In genomic region chr10:69327463-69328345, GRCh38 we compare ENCODE assay signal across 8 cellular contexts. TPM values are rescaled to one million over a fixed set of nuclear protein-coding genes. Genes with fewer than 3 reads are reported as not detected.
DNase-seq lines count a peak whose midpoint lies in the region; ATAC-seq, FAIRE-seq and TF ChIP-seq lines count a peak whose summit lies in the region.

No MANE protein-coding gene starts in this region.

- no peak overlapping the region for H3K27ac ChIP-seq in HEK293 (ENCODE audit: extremely low read depth, low read depth, low read length)
- peak overlapping the region; percentile 91 for H3K27ac ChIP-seq in parathyroid adenoma

- DNase-seq in GM12892 (ENCODE audit: insufficient read length) (peak; percentile 36), NCI-H2107 treated with DMSO at 0.1 percent for 48 hours (lab: John Stamatoyannopoulos, UW; ENCODE audit: unreplicated experiment) (peak; percentile 34), glutamatergic neuron (no peak), SW 1271 (lab: John Stamatoyannopoulos, UW) (no peak)
- DNase-seq in activated naive CD4-positive, alpha-beta T cell treated with anti-CD3 and anti-CD28 coated beads, Interleukin-2, amount 50 U/mL, for 72 hours (ENCODE audit: low spot score in 2 of 2), result no peak

- H3K4me1 ChIP-seq in HEK293 (ENCODE audit: control insufficient read depth, insufficient read depth, low read length) (peaks cover 5% of the 10 kb centered on the region; the same call in 1 of the 2 replicates), parathyroid adenoma (peaks cover 22% of the 10 kb centered on the region)

- no peaks in the 10 kb centered on the region for H3K9me3 Mint-ChIP-seq in activated naive CD4-positive, alpha-beta T cell treated with anti-CD3 and anti-CD28 coated beads, Interleukin-2, amount 50 U/mL, for 72 hours
- H3K9me3 Mint-ChIP-seq in glutamatergic neuron (ENCODE audit: unreplicated experiment), result peaks cover 12% of the 10 kb centered on the region

- H3K9me3 ChIP-seq in HEK293 (ENCODE audit: control insufficient read depth, insufficient read depth, low read depth, low read length) (no peaks in the 10 kb centered on the region), parathyroid adenoma (ENCODE audit: control insufficient read depth, low read length) (no peaks in the 10 kb centered on the region)

- peaks cover 4% of the 10 kb centered on the region for H3K27me3 Mint-ChIP-seq in glutamatergic neuron (ENCODE audit: unreplicated experiment)

- H3K36me3 Mint-ChIP-seq in activated naive CD4-positive, alpha-beta T cell treated with anti-CD3 and anti-CD28 coated beads, Interleukin-2, amount 50 U/mL, for 72 hours, result peaks cover 7 to 19% of the 10 kb centered on the region in 2 donors
- H3K36me3 Mint-ChIP-seq in glutamatergic neuron (ENCODE audit: unreplicated experiment), result peaks cover 6% of the 10 kb centered on the region

- H3K27ac Mint-ChIP-seq in activated naive CD4-positive, alpha-beta T cell treated with anti-CD3 and anti-CD28 coated beads, Interleukin-2, amount 50 U/mL, for 72 hours, result peak overlapping the region; percentile 69 to 77
- H3K27ac Mint-ChIP-seq in glutamatergic neuron (ENCODE audit: unreplicated experiment), result peak overlapping the region; percentile 85

- CTCF ChIA-PET in HEK293 (lab: Yijun Ruan, JAX), result interaction anchor here (0.7 to 1.1 kb wide), 4 partner anchors 9 to 181 kb away, joined by 3 to 4 read pairs (median 4); no protein-coding TSS in a partner anchor

- H3K4me3 ChIP-seq in HEK293 (ENCODE audit: low read depth, low read length), result no peak overlapping the region
- peak overlapping the region; percentile 22 for H3K4me3 ChIP-seq in parathyroid adenoma (ENCODE audit: low read depth, low read length)

- FAIRE-seq in GM12892 (lab: Jason Lieb, UNC), result peak; percentile 60

- no peaks in the 10 kb centered on the region for H3K27me3 ChIP-seq in parathyroid adenoma (ENCODE audit: control insufficient read depth, insufficient read depth, low read length)

- H3K36me3 ChIP-seq in HEK293 (ENCODE audit: control insufficient read depth in 2 of 2, insufficient read depth in 1 of 2, low read length in 2 of 2), result peaks cover 0 to 4% of the 10 kb centered on the region in 2 experiments; a peak in 2 of 3 replicates
- H3K36me3 ChIP-seq in parathyroid adenoma (ENCODE audit: control insufficient read depth, insufficient read depth, low read length), result no peaks in the 10 kb centered on the region

- TF ChIP-seq POLR2A in GM12892 (IDR thresholded peaks at IDR 0.05; ENCODE audit: low read depth, low read length), result peak; percentile 42; the same call in 1 of the 2 replicates

- H3K4me3 Mint-ChIP-seq in glutamatergic neuron (ENCODE audit: unreplicated experiment), result peak overlapping the region; percentile 28

- H3K9ac ChIP-seq in parathyroid adenoma, result no peak overlapping the region

- H3K4me1 Mint-ChIP-seq in glutamatergic neuron (ENCODE audit: low read depth, unreplicated experiment), result peaks cover 54% of the 10 kb centered on the region

- POLR2A ChIA-PET in HEK293 (lab: Yijun Ruan, JAX), result no interaction called here

- peak; percentile 59 to 88 for ATAC-seq in activated naive CD4-positive, alpha-beta T cell treated with anti-CD3 and anti-CD28 coated beads, Interleukin-2, amount 50 U/mL, for 72 hours
- ATAC-seq in GM19452 (IDR thresholded peaks at IDR 0.05; ENCODE audit: unreplicated experiment), result no peak

- H3K4me2 ChIP-seq in parathyroid adenoma (ENCODE audit: low read length), result peak overlapping the region; percentile 48

- peak overlapping the region; percentile 74 for H2AFZ ChIP-seq in parathyroid adenoma

- peaks cover 45% of the 10 kb centered on the region for H3K79me2 ChIP-seq in parathyroid adenoma

- TF ChIP-seq CTCF in HEK293 (tag by site-specific recombination; IDR thresholded peaks at IDR 0.05), result no peak
- TF ChIP-seq CTCF in glutamatergic neuron (IDR thresholded peaks at IDR 0.05; ENCODE audit: partially characterized antibody, unreplicated experiment), result no peak
- TF ChIP-seq CTCF in parathyroid adenoma (IDR thresholded peaks at IDR 0.05), result no peak

TF ChIP-seq in HEK293, 187 proteins besides CTCF, POLR2A, EP300 and RAD21:
- TF ChIP-seq PRDM1 (tag by site-specific recombination; IDR thresholded peaks at IDR 0.05) (peak; percentile 82), ZNF777 (tag by site-specific recombination; IDR thresholded peaks at IDR 0.05; ENCODE audit: borderline replicate concordance) (no peak), ZNF600 (tag by site-specific recombination; IDR thresholded peaks at IDR 0.05) (no peak), ZNF311 (tag by site-specific recombination; IDR thresholded peaks at IDR 0.05; ENCODE audit: borderline replicate concordance) (no peak), ZNF324 (tag by site-specific recombination; IDR thresholded peaks at IDR 0.05) (no peak), ZIC2 (tag by site-specific recombination; IDR thresholded peaks at IDR 0.05) (no peak), ZBTB8A (tag by site-specific recombination; IDR thresholded peaks at IDR 0.05) (peak; percentile 15; the same call in 1 of the 2 replicates)

RNA-seq across cellular contexts. Expression of gene HK1, which starts 49.4 kb away (rescaled TPM):
- 60.7 TPM for polyA plus RNA-seq in GM12892 (2012; ENCODE audit: missing spikeins)
- total RNA-seq in activated naive CD4-positive, alpha-beta T cell treated with anti-CD3 and anti-CD28 coated beads, Interleukin-2, amount 50 U/mL, for 72 hours, result 100 to 1,000 TPM; 157 to 235 TPM
- 240 TPM for total RNA-seq in glutamatergic neuron (ENCODE audit: unreplicated experiment)

Comparison
In these comparisons a context has a peak if more than half of its experiments do, and no peak if none do; other contexts are left out.
1. DNase-seq: peak in GM12892 (single experiment) and NCI-H2107 treated with DMSO at 0.1 percent for 48 hours (single experiment); none in activated naive CD4-positive, alpha-beta T cell treated with anti-CD3 and anti-CD28 coated beads, Interleukin-2, amount 50 U/mL, for 72 hours (0 of 2), glutamatergic neuron (single experiment) and SW 1271 (0 of 2).